ENCODE assay signal across 22 cellular contexts in the genomic region with DNA sequence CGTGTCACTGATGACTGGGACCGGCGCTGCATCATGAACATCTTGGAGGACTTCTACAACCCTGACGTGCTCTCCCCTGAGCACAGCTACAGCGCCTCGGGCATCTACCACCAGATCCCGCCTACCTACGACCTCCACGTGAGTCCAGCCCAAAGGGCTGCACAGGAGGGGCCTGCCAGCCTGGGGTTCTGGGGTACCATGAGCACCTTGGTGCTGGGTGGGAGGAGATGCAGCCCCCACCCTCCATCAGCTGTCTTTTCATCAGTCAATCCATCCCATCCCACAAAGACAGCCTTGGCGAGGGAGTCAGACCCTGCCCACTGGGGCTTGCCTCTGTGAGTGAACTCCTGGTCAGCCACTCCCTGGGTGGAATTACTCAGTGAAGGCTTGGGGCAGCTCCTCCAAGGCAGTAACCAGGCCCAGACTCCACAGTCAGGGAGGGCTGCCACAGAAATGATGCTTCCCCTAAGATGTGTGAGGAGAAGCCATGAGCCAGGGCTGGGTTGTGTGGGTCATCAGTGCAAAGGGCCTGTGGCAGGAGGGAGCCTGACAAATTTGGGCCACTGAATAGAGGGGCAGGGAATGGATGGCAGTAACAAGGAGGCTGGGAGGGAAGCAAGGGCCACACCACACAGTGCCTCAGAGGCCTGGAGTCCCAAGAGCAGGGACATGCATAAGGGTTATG. TPM values are rescaled to one million over a fixed set of nuclear protein-coding genes. Genes with fewer than 3 reads are reported as not detected.
DNase-seq lines count a peak whose midpoint lies in the region; ATAC-seq, FAIRE-seq and TF ChIP-seq lines count a peak whose summit lies in the region.
"Had no signal": no experiment of that assay in that cellular context is flagged by ENCODE, and none has a peak within 500 bp of the region (broad histone marks: within the 10 kb centered on the region; RNA-seq: fewer than 3 reads in every experiment).

No MANE protein-coding gene starts in this region.

- TF ChIP-seq POLR2A in H1 (IDR thresholded peaks at IDR 0.05; ENCODE audit: control extremely low read depth in 1 of 2, low read depth in 2 of 2, low read length in 2 of 2) (no peak), right lobe of liver (IDR thresholded peaks at IDR 0.05) (no peak)

- WGBS in H1 (ENCODE audit: extremely low coverage in 1 of 2, insufficient coverage in 1 of 2, insufficient read length in 1 of 2, insufficient replicate concordance in 2 of 2, low coverage in 1 of 2, low lambda C conversion rate in 2 of 2, missing lambda C conversion rate in 1 of 2), 2 experiments: 83% methylated on average over 9 of the region's 10 CpGs; no CpG with 5 or more reads in 1 of the 2 experiments
- no CpG with 5 or more reads among the region's 10 CpGs for whole genome bisulfite sequencing in right lobe of liver (ENCODE audit: insufficient coverage, low coverage, low lambda C conversion rate, missing lambda C conversion rate)
- WGBS in H9 (ENCODE audit: extremely low coverage, insufficient read length, low lambda C conversion rate): no CpG with 5 or more reads among the region's 10 CpGs
- 75 to 83% methylated on average over 10 of the region's 10 CpGs for WGBS in GM23248 (ENCODE audit: low coverage in 1 of 2, low lambda C conversion rate in 2 of 2, missing lambda C conversion rate in 2 of 2), 2 experiments

- intact Hi-C loops in right lobe of liver (cut with DNase I): no loop called here

- H3K4me2 ChIP-seq in H1 (ENCODE audit: insufficient read depth in 1 of 2, low read depth in 2 of 2, low read length in 2 of 2): no peak overlapping the region
- no peak overlapping the region for H3K4me2 ChIP-seq in H9 (ENCODE audit: insufficient read depth, insufficient read length, low read length)
- no peak overlapping the region for H3K4me2 ChIP-seq in GM23248 (ENCODE audit: unreplicated experiment)
- H3K4me2 ChIP-seq: BLaER1, KMS-11 had no signal

- no peak overlapping the region for H2AFZ ChIP-seq in H1 (ENCODE audit: low read length)
- no peak overlapping the region for H2AFZ ChIP-seq in H9 (ENCODE audit: low read length)
- no peak overlapping the region for H2AFZ ChIP-seq in GM23248

- in situ Hi-C loops in GM23248 (cut with MboI): no loop called here

- no peak for TF ChIP-seq EP300 in H1 (IDR thresholded peaks at IDR 0.05; ENCODE audit: borderline replicate concordance in 1 of 2, low read depth in 2 of 2, low read length in 2 of 2)

- no peaks in the 10 kb centered on the region for H3K27me3 Mint-ChIP-seq in activated naive CD8-positive, alpha-beta T cell treated with anti-CD3 and anti-CD28 coated beads, Interleukin-2, amount 10 ng/mL, durations not matched to agents 7 days and 5 days
- H3K27me3 Mint-ChIP-seq in activated naive CD8-positive, alpha-beta T cell treated with anti-CD3 and anti-CD28 coated beads, Interleukin-2, amount 50 U/mL, for 24 hours: no peaks in the 10 kb centered on the region
- H3K27me3 Mint-ChIP-seq in stimulated activated naive B cell treated with anti-CD40 and anti-IgM and Interleukin-4, amounts not matched to agents 10 μg/mL and 1 μg/mL and 100 μg/mL, for 72 hours: no peaks in the 10 kb centered on the region
- peaks cover 9% of the 10 kb centered on the region for H3K27me3 Mint-ChIP-seq in H9 (ENCODE audit: low read depth)

- POLR2A ChIA-PET in activated naive CD8-positive, alpha-beta T cell treated with anti-CD3 and anti-CD28 coated beads, Interleukin-2, amount 10 ng/mL, durations not matched to agents 7 days and 5 days (lab: Charles Lee): no interaction called here
- POLR2A ChIA-PET in H1 (lab: Charles Lee; ENCODE audit: partially characterized antibody): interaction anchor here (4.3 kb wide), 1 partner anchor 9 kb away, joined by 26 read pairs; no protein-coding TSS in a partner anchor

- H2BK20ac ChIP-seq in H1 (ENCODE audit: low read length) (no peak overlapping the region), H9 (ENCODE audit: low read depth, low read length, poor library complexity, severe bottlenecking) (no peak overlapping the region)

- CTCF ChIA-PET in H1 (lab: Charles Lee; ENCODE audit: partially characterized antibody): interaction anchor here (0.8 kb wide), 1 partner anchor 12 kb away, joined by 3 read pairs; no protein-coding TSS in a partner anchor

- no peak overlapping the region for H3K23ac ChIP-seq in H1 (ENCODE audit: insufficient read length)
- no peak overlapping the region for H3K23ac ChIP-seq in H9 (ENCODE audit: insufficient read length, low read depth, low read length)

- no peaks in the 10 kb centered on the region for H3K4me1 ChIP-seq in H1 (replicated peaks in 1 of 4; ENCODE audit: control insufficient read depth in 3 of 4, insufficient read depth in 4 of 4, low read length in 3 of 4)
- H3K4me1 ChIP-seq in right lobe of liver: no peaks in the 10 kb centered on the region
- no peaks in the 10 kb centered on the region for H3K4me1 ChIP-seq in H9 (ENCODE audit: insufficient read depth, low read length)
- no peaks in the 10 kb centered on the region for H3K4me1 ChIP-seq in GM23248 (ENCODE audit: insufficient read depth)
- H3K4me1 ChIP-seq: BLaER1 had no signal

- H3K27ac ChIP-seq in H1 (ENCODE audit: low read depth, low read length) (no peak overlapping the region), right lobe of liver (no peak overlapping the region), H9 (ENCODE audit: insufficient read length, low read depth, low read length) (no peak overlapping the region), GM23248 (no peak overlapping the region)
- H3K27ac ChIP-seq: BLaER1, KMS-11, RWPE1 had no signal

- H3K9me2 ChIP-seq in GM23248 (ENCODE audit: insufficient read depth): no peaks in the 10 kb centered on the region

- H3K9me3 Mint-ChIP-seq in activated naive CD8-positive, alpha-beta T cell treated with anti-CD3 and anti-CD28 coated beads, Interleukin-2, amount 10 ng/mL, durations not matched to agents 7 days and 5 days: no peaks in the 10 kb centered on the region
- H3K9me3 Mint-ChIP-seq in activated naive CD8-positive, alpha-beta T cell treated with anti-CD3 and anti-CD28 coated beads, Interleukin-2, amount 50 U/mL, for 24 hours: no peaks in the 10 kb centered on the region
- no peaks in the 10 kb centered on the region for H3K9me3 Mint-ChIP-seq in stimulated activated naive B cell treated with anti-CD40 and anti-IgM and Interleukin-4, amounts not matched to agents 10 μg/mL and 1 μg/mL and 100 μg/mL, for 72 hours
- H3K9me3 Mint-ChIP-seq in H9: no peaks in the 10 kb centered on the region
- H3K9me3 Mint-ChIP-seq: CD8-positive, alpha-beta memory T cell had no signal

- H3K27me3 ChIP-seq in H1 (replicated peaks in 1 of 4; ENCODE audit: control insufficient read depth in 3 of 4, extremely low read depth in 1 of 4, insufficient read depth in 3 of 4, low read length in 3 of 4) (no peaks in the 10 kb centered on the region), right lobe of liver (no peaks in the 10 kb centered on the region), H9 (ENCODE audit: insufficient read depth, low read length) (no peaks in the 10 kb centered on the region), GM23248 (replicated peaks; ENCODE audit: insufficient read depth) (no peaks in the 10 kb centered on the region)
- H3K27me3 ChIP-seq: BLaER1 had no signal

- no peak for TF ChIP-seq RAD21 in H1 (IDR thresholded peaks at IDR 0.05 in 1 of 2, conservative IDR thresholded peaks at IDR 0.05 in 1 of 2; ENCODE audit: low read depth in 2 of 2, low read length in 2 of 2)

- H3K79me1 ChIP-seq in H1 (ENCODE audit: low read depth, low read length) (no peaks in the 10 kb centered on the region; the same call in 1 of the 2 replicates), H9 (ENCODE audit: insufficient read depth, low read depth, low read length, poor library complexity, severe bottlenecking) (no peaks in the 10 kb centered on the region)

- no peak overlapping the region for H2BK15ac ChIP-seq in H1 (ENCODE audit: low read length)
- H2BK15ac ChIP-seq in H9 (ENCODE audit: low read depth, low read length): no peak overlapping the region

- no peaks in the 10 kb centered on the region for H3F3A ChIP-seq in GM23248 (ENCODE audit: insufficient read depth)

- no peaks in the 10 kb centered on the region for H3K9me3 ChIP-seq in H1 (ENCODE audit: insufficient read depth in 2 of 2, low read depth in 1 of 2, low read length in 1 of 2)
- no peaks in the 10 kb centered on the region for H3K9me3 ChIP-seq in right lobe of liver
- no peaks in the 10 kb centered on the region for H3K9me3 ChIP-seq in H9 (ENCODE audit: control insufficient read depth, low read depth, low read length)
- H3K9me3 ChIP-seq in GM23248 (ENCODE audit: low read depth): no peaks in the 10 kb centered on the region
- H3K9me3 ChIP-seq: BLaER1 had no signal

- H2AK5ac ChIP-seq in H1 (ENCODE audit: low read depth, low read length) (no peak overlapping the region), H9 (ENCODE audit: insufficient read length, low read length) (no peak overlapping the region)

- H4K20me1 ChIP-seq in H1 (replicated peaks in 1 of 2; ENCODE audit: control insufficient read depth in 1 of 2, insufficient read depth in 2 of 2, low read length in 2 of 2) (peaks cover 2 to 9% of the 10 kb centered on the region in 2 experiments), H9 (ENCODE audit: control insufficient read depth, insufficient read depth, insufficient read length) (no peaks in the 10 kb centered on the region), GM23248 (ENCODE audit: insufficient read depth) (no peaks in the 10 kb centered on the region)

- H4K5ac ChIP-seq in H1 (ENCODE audit: insufficient read length, low read depth, low read length) (no peak overlapping the region), H9 (ENCODE audit: insufficient read length, low read depth, low read length) (no peak overlapping the region)

- no peak overlapping the region for H3K18ac ChIP-seq in H1 (ENCODE audit: extremely low read depth, low read length)
- no peak overlapping the region for H3K18ac ChIP-seq in H9 (ENCODE audit: insufficient read length, low read depth, low read length)

- no peak for FAIRE-seq in H1 (lab: Jason Lieb, UNC)
- FAIRE-seq: A204.1, GM12891 had no signal

- H3K14ac ChIP-seq in H1 (ENCODE audit: insufficient read length): no peak overlapping the region
- H3K14ac ChIP-seq in H9 (ENCODE audit: insufficient read depth, low read length): no peak overlapping the region; the same call in 1 of the 2 replicates

- H3T11ph ChIP-seq in H9 (ENCODE audit: low read length): no peak overlapping the region

- DNase-seq in activated naive CD8-positive, alpha-beta T cell treated with anti-CD3 and anti-CD28 coated beads, Interleukin-2, amount 10 ng/mL, durations not matched to agents 7 days and 5 days: peak; percentile 21
- no peak for DNase-seq in activated naive CD8-positive, alpha-beta T cell treated with anti-CD3 and anti-CD28 coated beads, Interleukin-2, amount 50 U/mL, for 24 hours
- no peak for DNase-seq in H1 (ENCODE audit: low read depth in 1 of 2, low spot score in 2 of 2)
- DNase-seq in right lobe of liver: peak in 2 of 3 donors; percentile 14 to 39
- DNase-seq in stimulated activated naive B cell treated with anti-CD40 and anti-IgM and Interleukin-4, amounts not matched to agents 10 μg/mL and 1 μg/mL and 100 μg/mL, for 72 hours: no peak
- no peak for DNase-seq in H9
- no peak for DNase-seq in GM23248
- DNase-seq in ecto neural progenitor cell (ENCODE audit: low spot score): no peak
- DNase-seq: GF-D8, NCI-H1436, NCI-H2029 treated with DMSO at 0.1 percent for 48 hours, NCI-H510A treated with DMSO at 0.1 percent for 48 hours, NCI-H82, PC-3 had no signal

- H3K9ac ChIP-seq in H1 (replicated peaks in 1 of 4; ENCODE audit: extremely low read depth in 1 of 4, low read depth in 3 of 4, low read length in 3 of 4) (no peak overlapping the region), H9 (ENCODE audit: extremely low read depth, insufficient read length, low read length) (no peak overlapping the region), GM23248 (no peak overlapping the region)
- H3K9ac ChIP-seq: BLaER1, KMS-11 had no signal

- no peak for ATAC-seq in activated naive CD8-positive, alpha-beta T cell treated with anti-CD3 and anti-CD28 coated beads, Interleukin-2, amount 10 ng/mL, durations not matched to agents 7 days and 5 days (ENCODE audit: low read depth)
- ATAC-seq in activated naive CD8-positive, alpha-beta T cell treated with anti-CD3 and anti-CD28 coated beads, Interleukin-2, amount 50 U/mL, for 24 hours: no peak
- ATAC-seq in right lobe of liver: no peak
- no peak for ATAC-seq in stimulated activated naive B cell treated with anti-CD40 and anti-IgM and Interleukin-4, amounts not matched to agents 10 μg/mL and 1 μg/mL and 100 μg/mL, for 72 hours (replicated peaks)
- ATAC-seq: PC-3 had no signal

- H3K4me3 Mint-ChIP-seq in activated naive CD8-positive, alpha-beta T cell treated with anti-CD3 and anti-CD28 coated beads, Interleukin-2, amount 10 ng/mL, durations not matched to agents 7 days and 5 days: no peak overlapping the region
- no peak overlapping the region for H3K4me3 Mint-ChIP-seq in activated naive CD8-positive, alpha-beta T cell treated with anti-CD3 and anti-CD28 coated beads, Interleukin-2, amount 50 U/mL, for 24 hours
- no peak overlapping the region for H3K4me3 Mint-ChIP-seq in stimulated activated naive B cell treated with anti-CD40 and anti-IgM and Interleukin-4, amounts not matched to agents 10 μg/mL and 1 μg/mL and 100 μg/mL, for 72 hours
- H3K4me3 Mint-ChIP-seq in H9: no peak overlapping the region
- H3K4me3 Mint-ChIP-seq: CD8-positive, alpha-beta memory T cell had no signal

- H3K56ac ChIP-seq in H1 (replicated peaks; ENCODE audit: insufficient read length, low read depth, low read length) (no peak overlapping the region), H9 (ENCODE audit: insufficient read length, low read depth, low read length) (no peak overlapping the region)

- TF ChIP-seq CTCF in H1 (IDR thresholded peaks at IDR 0.05; ENCODE audit: control extremely low read depth in 1 of 3, insufficient read depth in 1 of 3, low read depth in 1 of 3, low read length in 3 of 3) (no peak), right lobe of liver (IDR thresholded peaks at IDR 0.05) (no peak), H9 (conservative IDR thresholded peaks at IDR 0.05) (no peak)

- H3K79me2 ChIP-seq in H1 (ENCODE audit: control insufficient read depth in 1 of 2, insufficient read depth in 2 of 2, low read length in 2 of 2) (no peaks in the 10 kb centered on the region), H9 (ENCODE audit: insufficient read depth, low read length) (no peaks in the 10 kb centered on the region), GM23248 (ENCODE audit: insufficient read depth) (no peaks in the 10 kb centered on the region)

- H2BK120ac ChIP-seq in H1 (replicated peaks; ENCODE audit: low read depth, low read length) (no peak overlapping the region), H9 (ENCODE audit: low read depth, low read length, poor library complexity, severe bottlenecking) (no peak overlapping the region)

- H3K23me2 ChIP-seq in H1 (ENCODE audit: low read depth, low read length) (no peaks in the 10 kb centered on the region), H9 (ENCODE audit: insufficient read length, low read depth, low read length, poor library complexity, severe bottlenecking) (no peaks in the 10 kb centered on the region)

- peaks cover 3 to 9% (median 5%) of the 10 kb centered on the region in 4 experiments; a peak in 6 of 8 replicates for H3K36me3 ChIP-seq in H1 (ENCODE audit: control insufficient read depth in 2 of 4, insufficient read depth in 4 of 4, low read length in 3 of 4)
- peaks cover 0 to 24% (median 6%) of the 10 kb centered on the region in 4 donors for H3K36me3 ChIP-seq in right lobe of liver
- no peaks in the 10 kb centered on the region for H3K36me3 ChIP-seq in GM23248 (ENCODE audit: low read depth)

- no peak overlapping the region for H3K27ac Mint-ChIP-seq in activated naive CD8-positive, alpha-beta T cell treated with anti-CD3 and anti-CD28 coated beads, Interleukin-2, amount 10 ng/mL, durations not matched to agents 7 days and 5 days
- H3K27ac Mint-ChIP-seq in activated naive CD8-positive, alpha-beta T cell treated with anti-CD3 and anti-CD28 coated beads, Interleukin-2, amount 50 U/mL, for 24 hours: no peak overlapping the region
- peak overlapping the region; percentile 71 for H3K27ac Mint-ChIP-seq in stimulated activated naive B cell treated with anti-CD40 and anti-IgM and Interleukin-4, amounts not matched to agents 10 μg/mL and 1 μg/mL and 100 μg/mL, for 72 hours
- no peak overlapping the region for H3K27ac Mint-ChIP-seq in H9

- H3K36me3 Mint-ChIP-seq in activated naive CD8-positive, alpha-beta T cell treated with anti-CD3 and anti-CD28 coated beads, Interleukin-2, amount 10 ng/mL, durations not matched to agents 7 days and 5 days: peaks cover 5% of the 10 kb centered on the region
- H3K36me3 Mint-ChIP-seq in activated naive CD8-positive, alpha-beta T cell treated with anti-CD3 and anti-CD28 coated beads, Interleukin-2, amount 50 U/mL, for 24 hours (ENCODE audit: low read depth): peaks cover 6% of the 10 kb centered on the region
- peaks cover 22 to 50% of the 10 kb centered on the region in 2 donors for H3K36me3 Mint-ChIP-seq in stimulated activated naive B cell treated with anti-CD40 and anti-IgM and Interleukin-4, amounts not matched to agents 10 μg/mL and 1 μg/mL and 100 μg/mL, for 72 hours
- peaks cover 5 to 16% (median 7%) of the 10 kb centered on the region in 3 experiments; a peak in 6 of 7 replicates for H3K36me3 Mint-ChIP-seq in H9 (ENCODE audit: insufficient read depth in 1 of 3, low read depth in 3 of 3)

- H2BK5ac ChIP-seq in H1 (ENCODE audit: low read depth, low read length): no peak overlapping the region; the same call in 1 of the 2 replicates
- H2BK5ac ChIP-seq in H9 (ENCODE audit: insufficient read length, low read length): no peak overlapping the region

- H3K4me1 Mint-ChIP-seq in activated naive CD8-positive, alpha-beta T cell treated with anti-CD3 and anti-CD28 coated beads, Interleukin-2, amount 10 ng/mL, durations not matched to agents 7 days and 5 days: no peaks in the 10 kb centered on the region
- H3K4me1 Mint-ChIP-seq in activated naive CD8-positive, alpha-beta T cell treated with anti-CD3 and anti-CD28 coated beads, Interleukin-2, amount 50 U/mL, for 24 hours: no peaks in the 10 kb centered on the region
- H3K4me1 Mint-ChIP-seq in stimulated activated naive B cell treated with anti-CD40 and anti-IgM and Interleukin-4, amounts not matched to agents 10 μg/mL and 1 μg/mL and 100 μg/mL, for 72 hours: no peaks in the 10 kb centered on the region
- no peaks in the 10 kb centered on the region; a peak in 1 of 4 replicates for H3K4me1 Mint-ChIP-seq in H9
- H3K4me1 Mint-ChIP-seq: CD8-positive, alpha-beta memory T cell had no signal

- H2BK12ac ChIP-seq in H1 (ENCODE audit: low read depth, low read length): no peak overlapping the region
- no peak overlapping the region for H2BK12ac ChIP-seq in H9 (ENCODE audit: insufficient read length, low read depth, low read length)

- H3K4ac ChIP-seq in H1 (replicated peaks; ENCODE audit: insufficient read length, low read depth, low read length) (no peak overlapping the region), H9 (ENCODE audit: low read depth, low read length) (no peak overlapping the region)

- H3K4me3 ChIP-seq in H1 (ENCODE audit: extremely low read depth in 1 of 4, insufficient read depth in 2 of 4, low read depth in 3 of 4, low read length in 4 of 4) (no peak overlapping the region), right lobe of liver (no peak overlapping the region), GM23248 (no peak overlapping the region)
- H3K4me3 ChIP-seq: BLaER1 had no signal

- H4K8ac ChIP-seq in H1 (ENCODE audit: extremely low read depth, insufficient read depth, low read length) (peak overlapping the region; percentile 40; the same call in 1 of the 2 replicates), H9 (replicated peaks; ENCODE audit: insufficient read length, low read depth, low read length) (no peak overlapping the region)

- H4K91ac ChIP-seq in H1 (replicated peaks; ENCODE audit: insufficient read length, low read length) (no peak overlapping the region), H9 (ENCODE audit: insufficient read length, low read depth, low read length) (no peak overlapping the region)

RNA-seq across cellular contexts. Expression of gene BAP1, which starts 12.8 kb away (rescaled TPM):
- total RNA-seq in activated naive CD8-positive, alpha-beta T cell treated with anti-CD3 and anti-CD28 coated beads, Interleukin-2, amount 10 ng/mL, durations not matched to agents 7 days and 5 days: 100 to 1,000 TPM in 1 of 2 experiments, 10 to 100 TPM in 1; 96.8 to 103 TPM
- total RNA-seq in H1 (2021; fragmentation: NEBNext Ultra II Directional; extraction: Animal tissue kit (Norgen Biotek cat#: 25700)): 72.9 and 80.3 TPM in 2 replicates
- 64.9 and 79.5 TPM in 2 replicates for polyA plus RNA-seq in H1 (2011; rRNA removed)
- polyA plus RNA-seq in H1 (2011; cell fraction: cytosol; rRNA removed): 74.8 TPM
- polyA plus RNA-seq in H1 (2011; cell fraction: nucleus; rRNA removed): 271 TPM
- polyA plus RNA-seq in H1 (2012, experiment 1 of 2): 81.1 to 93.5 TPM (median 83.9 TPM) in 4 replicates
- polyA plus RNA-seq in H1 (2012, experiment 2 of 2): 89.8 TPM
- 37.6 TPM for polyA plus RNA-seq in H1 (2013, experiment 1 of 2)
- 38.9 TPM for polyA plus RNA-seq in H1 (2013, experiment 2 of 2)
- polyA minus RNA-seq in H1 (2011; rRNA and poly(A)+ RNA removed): 81.1 and 89.6 TPM in 2 replicates
- 46.2 TPM for polyA minus RNA-seq in H1 (2011; cell fraction: cytosol; rRNA and poly(A)+ RNA removed)
- polyA minus RNA-seq in H1 (2011; cell fraction: nucleus; rRNA and poly(A)+ RNA removed): 71.8 TPM
- 10 to 100 TPM; 33.1 to 46.5 (median 38.7) TPM for total RNA-seq in right lobe of liver
- 79.6 and 84.1 TPM in 2 replicates for total RNA-seq in H9 (2021)
- total RNA-seq in GM23248 (2014; rRNA removed; shearing (Covaris generic)): 55.4 and 59.8 TPM in 2 replicates
- 16.3 and 19.4 TPM in 2 replicates for polyA plus RNA-seq in GM23248 (2016; fragmentation: Nextera tagmentation; extraction: Ambion mirVana)

RNA-seq across cellular contexts. Expression of gene PHF7, which starts 13.4 kb away (rescaled TPM):
- 10 to 100 TPM; 19.2 to 20.6 TPM for total RNA-seq in activated naive CD8-positive, alpha-beta T cell treated with anti-CD3 and anti-CD28 coated beads, Interleukin-2, amount 10 ng/mL, durations not matched to agents 7 days and 5 days
- 9.5 and 12.0 TPM in 2 replicates for total RNA-seq in H1 (2021; fragmentation: NEBNext Ultra II Directional; extraction: Animal tissue kit (Norgen Biotek cat#: 25700))
- polyA plus RNA-seq in H1 (2011; rRNA removed) (6.3 and 6.7 TPM in 2 replicates), GM23248 (2016; fragmentation: Nextera tagmentation; extraction: Ambion mirVana) (4.7 and 5.6 TPM in 2 replicates)
- polyA plus RNA-seq in H1 (2011; cell fraction: cytosol; rRNA removed): 13.6 TPM
- 13.4 TPM for polyA plus RNA-seq in H1 (2011; cell fraction: nucleus; rRNA removed)
- polyA plus RNA-seq in H1 (2012, experiment 1 of 2): 8.9 to 13.5 TPM (median 12.4 TPM) in 4 replicates
- 5.5 TPM for polyA plus RNA-seq in H1 (2012, experiment 2 of 2)
- polyA plus RNA-seq in H1 (2013, experiment 1 of 2): 15.6 TPM
- 13.1 TPM for polyA plus RNA-seq in H1 (2013, experiment 2 of 2)
- 9.0 and 9.3 TPM in 2 replicates for polyA minus RNA-seq in H1 (2011; rRNA and poly(A)+ RNA removed)
- 7.4 TPM for polyA minus RNA-seq in H1 (2011; cell fraction: cytosol; rRNA and poly(A)+ RNA removed)
- polyA minus RNA-seq in H1 (2011; cell fraction: nucleus; rRNA and poly(A)+ RNA removed): 14.1 TPM
- total RNA-seq in right lobe of liver (1 to 10 TPM; 2.6 to 4.8 (median 4.0) TPM), H9 (2021) (9.4 and 9.9 TPM in 2 replicates)
- total RNA-seq in GM23248 (2014; rRNA removed; shearing (Covaris generic)): 5.3 and 5.4 TPM in 2 replicates

RNA-seq across cellular contexts. Expression of gene SEMA3G, which starts 47.9 kb away (rescaled TPM):
- total RNA-seq in activated naive CD8-positive, alpha-beta T cell treated with anti-CD3 and anti-CD28 coated beads, Interleukin-2, amount 10 ng/mL, durations not matched to agents 7 days and 5 days: under 1 TPM; 0.06 to 0.09 TPM
- total RNA-seq in H1 (2021; fragmentation: NEBNext Ultra II Directional; extraction: Animal tissue kit (Norgen Biotek cat#: 25700)): 1.5 TPM in 2 replicates
- polyA plus RNA-seq in H1 (2011; rRNA removed) (0.95 and 2.4 TPM in 2 replicates), GM23248 (2016; fragmentation: Nextera tagmentation; extraction: Ambion mirVana) (0.06 and 0.21 TPM in 2 replicates)
- 1.0 TPM for polyA plus RNA-seq in H1 (2011; cell fraction: cytosol; rRNA removed)
- 2.2 TPM for polyA plus RNA-seq in H1 (2011; cell fraction: nucleus; rRNA removed)
- polyA plus RNA-seq in H1 (2012, experiment 1 of 2): 1.0 to 1.8 TPM (median 1.2 TPM) in 4 replicates
- polyA plus RNA-seq in H1 (2012, experiment 2 of 2): 0.50 TPM
- 1.3 TPM for polyA plus RNA-seq in H1 (2013, experiment 1 of 2)
- polyA plus RNA-seq in H1 (2013, experiment 2 of 2): 1.1 TPM
- 1.1 and 1.4 TPM in 2 replicates for polyA minus RNA-seq in H1 (2011; rRNA and poly(A)+ RNA removed)
- polyA minus RNA-seq in H1 (2011; cell fraction: cytosol; rRNA and poly(A)+ RNA removed): 1.5 TPM
- 1.8 TPM for polyA minus RNA-seq in H1 (2011; cell fraction: nucleus; rRNA and poly(A)+ RNA removed)
- total RNA-seq in right lobe of liver (1 to 10 TPM in 2 of 6 experiments, under 1 TPM in 4; 0.60 to 2.8 (median 0.80) TPM), H9 (2021) (1.7 and 2.4 TPM in 2 replicates)
- total RNA-seq in GM23248 (2014; rRNA removed; shearing (Covaris generic)): not detected in 2 replicates
- polyA plus RNA-seq: CD8-positive, alpha-beta memory T cell had no signal

RNA-seq across cellular contexts. Expression of gene TNNC1, which starts 56.8 kb away (rescaled TPM):
- 1 to 10 TPM; 3.0 to 3.2 TPM for total RNA-seq in activated naive CD8-positive, alpha-beta T cell treated with anti-CD3 and anti-CD28 coated beads, Interleukin-2, amount 10 ng/mL, durations not matched to agents 7 days and 5 days
- 5.8 and 9.5 TPM in 2 replicates for total RNA-seq in H1 (2021; fragmentation: NEBNext Ultra II Directional; extraction: Animal tissue kit (Norgen Biotek cat#: 25700))
- polyA plus RNA-seq in H1 (2011; rRNA removed) (16.4 and 18.5 TPM in 2 replicates), GM23248 (2016; fragmentation: Nextera tagmentation; extraction: Ambion mirVana) (0.38 TPM in 1 of 2 replicates, not detected in the other)
- polyA plus RNA-seq in H1 (2011; cell fraction: cytosol; rRNA removed): 29.5 TPM
- polyA plus RNA-seq in H1 (2011; cell fraction: nucleus; rRNA removed): 12.1 TPM
- 11.7 to 13.0 TPM (median 12.0 TPM) in 4 replicates for polyA plus RNA-seq in H1 (2012, experiment 1 of 2)
- polyA plus RNA-seq in H1 (2012, experiment 2 of 2): 12.9 TPM
- 5.0 TPM for polyA plus RNA-seq in H1 (2013, experiment 1 of 2)
- polyA plus RNA-seq in H1 (2013, experiment 2 of 2): 4.6 TPM
- polyA minus RNA-seq in H1 (2011; rRNA and poly(A)+ RNA removed): 2.8 and 5.0 TPM in 2 replicates
- polyA minus RNA-seq in H1 (2011; cell fraction: cytosol; rRNA and poly(A)+ RNA removed): 4.1 TPM
- polyA minus RNA-seq in H1 (2011; cell fraction: nucleus; rRNA and poly(A)+ RNA removed): 5.0 TPM
- total RNA-seq in right lobe of liver (10 to 100 TPM in 1 of 6 experiments, 1 to 10 TPM in 3, under 1 TPM in 2; 0.55 to 12.2 (median 1.3) TPM), H9 (2021) (5.6 and 7.7 TPM in 2 replicates)
- not detected in 2 replicates for total RNA-seq in GM23248 (2014; rRNA removed; shearing (Covaris generic))
- total RNA-seq: Daoy, M059J had no signal
- polyA plus RNA-seq: CD8-positive, alpha-beta memory T cell had no signal

RNA-seq across cellular contexts. Expression of gene NISCH, which starts 58.4 kb away (rescaled TPM):
- 100 to 1,000 TPM; 124 to 125 TPM for total RNA-seq in activated naive CD8-positive, alpha-beta T cell treated with anti-CD3 and anti-CD28 coated beads, Interleukin-2, amount 10 ng/mL, durations not matched to agents 7 days and 5 days
- 67.0 and 71.9 TPM in 2 replicates for total RNA-seq in H1 (2021; fragmentation: NEBNext Ultra II Directional; extraction: Animal tissue kit (Norgen Biotek cat#: 25700))
- 71.2 and 108 TPM in 2 replicates for polyA plus RNA-seq in H1 (2011; rRNA removed)
- polyA plus RNA-seq in H1 (2011; cell fraction: cytosol; rRNA removed): 71.7 TPM
- polyA plus RNA-seq in H1 (2011; cell fraction: nucleus; rRNA removed): 289 TPM
- polyA plus RNA-seq in H1 (2012, experiment 1 of 2): 48.9 to 72.2 TPM (median 62.2 TPM) in 4 replicates
- 33.3 TPM for polyA plus RNA-seq in H1 (2012, experiment 2 of 2)
- 50.4 TPM for polyA plus RNA-seq in H1 (2013, experiment 1 of 2)
- 45.9 TPM for polyA plus RNA-seq in H1 (2013, experiment 2 of 2)
- 106 and 112 TPM in 2 replicates for polyA minus RNA-seq in H1 (2011; rRNA and poly(A)+ RNA removed)
- 60.0 TPM for polyA minus RNA-seq in H1 (2011; cell fraction: cytosol; rRNA and poly(A)+ RNA removed)
- polyA minus RNA-seq in H1 (2011; cell fraction: nucleus; rRNA and poly(A)+ RNA removed): 121 TPM
- 10 to 100 TPM; 19.7 to 51.9 (median 30.6) TPM for total RNA-seq in right lobe of liver
- 99.0 and 104 TPM in 2 replicates for total RNA-seq in H9 (2021)
- 53.7 and 70.4 TPM in 2 replicates for total RNA-seq in GM23248 (2014; rRNA removed; shearing (Covaris generic))
- 31.8 and 32.8 TPM in 2 replicates for polyA plus RNA-seq in GM23248 (2016; fragmentation: Nextera tagmentation; extraction: Ambion mirVana)

Comparison
In these comparisons a context has a peak if more than half of its experiments do, and no peak if none do; other contexts are left out.
1. DNase-seq: peak in activated naive CD8-positive, alpha-beta T cell treated with anti-CD3 and anti-CD28 coated beads, Interleukin-2, amount 10 ng/mL, durations not matched to agents 7 days and 5 days (single experiment) and right lobe of liver (2 of 3); none in activated naive CD8-positive, alpha-beta T cell treated with anti-CD3 and anti-CD28 coated beads, Interleukin-2, amount 50 U/mL, for 24 hours (single experiment), H1 (0 of 2), stimulated activated naive B cell treated with anti-CD40 and anti-IgM and Interleukin-4, amounts not matched to agents 10 μg/mL and 1 μg/mL and 100 μg/mL, for 72 hours (single experiment), H9 (single experiment), GM23248 (single experiment) and ecto neural progenitor cell (single experiment).